In genomic region chr17:15699413-15699924, GRCh38 we compare ENCODE assay signal across 8 cellular contexts. TPM values are rescaled to one million over a fixed set of nuclear protein-coding genes. Genes with fewer than 3 reads are reported as not detected.
DNase-seq lines count a peak whose midpoint lies in the region; ATAC-seq and TF ChIP-seq lines count a peak whose summit lies in the region.
"Not testable (repeated sequence)": the region's sequence is repeated elsewhere in the genome, so short reads cannot be mapped to it uniquely, and the experiment has no call there.

Gene ZNF286A, plus strand, starts transcription at chr17:15699752. Its CDS starts 578 bp downstream, at chr17:15700330.

- not testable (repeated sequence) for TF ChIP-seq CTCF in Loucy (conservative IDR thresholded peaks at IDR 0.05; ENCODE audit: low read length); RWPE2 (IDR thresholded peaks at IDR 0.05; ENCODE audit: poor library complexity, severe bottlenecking); fibroblast of mammary gland (conservative IDR thresholded peaks at IDR 0.05; ENCODE audit: control insufficient read depth, insufficient read depth, low read depth, low read length)

- H3F3A ChIP-seq in Loucy (ENCODE audit: low read depth), result not testable (repeated sequence)

- not testable (repeated sequence) for H3K9me3 ChIP-seq in Loucy (ENCODE audit: insufficient read depth, low read depth, low read length); RWPE2 (ENCODE audit: severe bottlenecking)

- peak within 1 kb of the TSS; percentile 96 for H3K4me3 Mint-ChIP-seq in activated T-helper 17 cell treated with anti-CD3 and anti-CD28 coated beads, Interleukin-2, amount 50 U/mL, for 72 hours
- peak within 1 kb of the TSS; percentile 92 to 100 (median 98) for H3K4me3 Mint-ChIP-seq in naive thymus-derived CD8-positive, alpha-beta T cell
- peak within 1 kb of the TSS; percentile 83 to 84 for H3K4me3 Mint-ChIP-seq in stimulated activated naive B cell treated with anti-CD40 and anti-IgM and Interleukin-4, amounts not matched to agents 10 μg/mL and 1 μg/mL and 100 μg/mL, for 72 hours

- peak within 1 kb of the TSS; percentile 51 for H3K4me2 ChIP-seq in Loucy (ENCODE audit: low read depth, low read length, poor library complexity, severe bottlenecking)

- DNase-seq in ELR (ENCODE audit: low read depth) (peak; percentile 100), H7 (peak; percentile 95), RWPE2 (ENCODE audit: low spot score) (peak; percentile 100), fibroblast of mammary gland (ENCODE audit: low read depth) (peak; percentile 98)
- DNase-seq in naive thymus-derived CD8-positive, alpha-beta T cell, result peak; percentile 77 to 96 (median 89)
- peak; percentile 98 for DNase-seq in stimulated activated naive B cell treated with anti-CD40 and anti-IgM and Interleukin-4, amounts not matched to agents 10 μg/mL and 1 μg/mL and 100 μg/mL, for 72 hours

- peak within 1 kb of the TSS; percentile 48 for H3K9ac ChIP-seq in Loucy (ENCODE audit: low read depth, low read length, poor library complexity, severe bottlenecking)

- POLR2A ChIA-PET in naive thymus-derived CD8-positive, alpha-beta T cell (lab: Charles Lee), result interaction anchor here (0.6 kb wide), 1 partner anchor 21 kb away, joined by 3 read pairs; no protein-coding TSS in a partner anchor

- not testable (repeated sequence) for H3K9me2 ChIP-seq in Loucy (replicated peaks; ENCODE audit: low read depth, low read length)

- not testable (repeated sequence) for H4K20me1 ChIP-seq in Loucy (ENCODE audit: insufficient read depth, low read length, poor library complexity, severe bottlenecking)

- H3K36me3 Mint-ChIP-seq in activated T-helper 17 cell treated with anti-CD3 and anti-CD28 coated beads, Interleukin-2, amount 50 U/mL, for 72 hours (ENCODE audit: low read depth), result peaks cover 28% of the 10 kb centered on the region
- peaks cover 0 to 17% (median 8%) of the 10 kb centered on the region in 3 donors for H3K36me3 Mint-ChIP-seq in naive thymus-derived CD8-positive, alpha-beta T cell
- H3K36me3 Mint-ChIP-seq in stimulated activated naive B cell treated with anti-CD40 and anti-IgM and Interleukin-4, amounts not matched to agents 10 μg/mL and 1 μg/mL and 100 μg/mL, for 72 hours, result peaks cover 5 to 10% of the 10 kb centered on the region in 2 donors

- H3K9me3 Mint-ChIP-seq in activated T-helper 17 cell treated with anti-CD3 and anti-CD28 coated beads, Interleukin-2, amount 50 U/mL, for 72 hours; naive thymus-derived CD8-positive, alpha-beta T cell; stimulated activated naive B cell treated with anti-CD40 and anti-IgM and Interleukin-4, amounts not matched to agents 10 μg/mL and 1 μg/mL and 100 μg/mL, for 72 hours: not testable (repeated sequence)

- not testable (repeated sequence) for H3K27ac ChIP-seq in RWPE2 (ENCODE audit: poor library complexity, severe bottlenecking)

- H3K27me3 ChIP-seq in H7 (ENCODE audit: control insufficient read depth, insufficient read depth, low read length); Loucy (ENCODE audit: insufficient read depth, low read length, poor library complexity, severe bottlenecking); RWPE2 (ENCODE audit: insufficient read depth, poor library complexity, severe bottlenecking): not testable (repeated sequence)

- not testable (repeated sequence) for H3K4me1 Mint-ChIP-seq in activated T-helper 17 cell treated with anti-CD3 and anti-CD28 coated beads, Interleukin-2, amount 50 U/mL, for 72 hours; stimulated activated naive B cell treated with anti-CD40 and anti-IgM and Interleukin-4, amounts not matched to agents 10 μg/mL and 1 μg/mL and 100 μg/mL, for 72 hours
- H3K4me1 Mint-ChIP-seq in naive thymus-derived CD8-positive, alpha-beta T cell, result peaks cover 6 to 15% (median 11%) of the 10 kb centered on the region in 4 donors

- not testable (repeated sequence) for H3K79me2 ChIP-seq in Loucy (ENCODE audit: insufficient read depth, low read length)

- H3K4me3 ChIP-seq in H7 (ENCODE audit: insufficient read depth, low read depth, low read length) (peak within 1 kb of the TSS; percentile 56), Loucy (ENCODE audit: low read length, poor library complexity, severe bottlenecking) (peak within 1 kb of the TSS; percentile 70), RWPE2 (ENCODE audit: severe bottlenecking) (peak within 1 kb of the TSS; percentile 30), fibroblast of mammary gland (ENCODE audit: control insufficient read depth, low read depth, low read length) (peak within 1 kb of the TSS; percentile 48)

- peak; percentile 99 for ATAC-seq in RWPE2 (ENCODE audit: low read depth)
- ATAC-seq in activated T-helper 17 cell treated with anti-CD3 and anti-CD28 coated beads, Interleukin-2, amount 50 U/mL, for 72 hours (replicated peaks), result peak; percentile 98
- peak; percentile 94 to 95 for ATAC-seq in naive thymus-derived CD8-positive, alpha-beta T cell
- peak; percentile 97 for ATAC-seq in stimulated activated naive B cell treated with anti-CD40 and anti-IgM and Interleukin-4, amounts not matched to agents 10 μg/mL and 1 μg/mL and 100 μg/mL, for 72 hours (replicated peaks)

- not testable (repeated sequence) for H3K36me3 ChIP-seq in H7 (replicated peaks; ENCODE audit: control insufficient read depth, insufficient read depth, low read length); Loucy (ENCODE audit: insufficient read depth, low read length); RWPE2 (ENCODE audit: low read depth)

- peak within 1 kb of the TSS; percentile 87 for H2AFZ ChIP-seq in Loucy (ENCODE audit: low read length)

- not testable (repeated sequence) for H3K27me3 Mint-ChIP-seq in activated T-helper 17 cell treated with anti-CD3 and anti-CD28 coated beads, Interleukin-2, amount 50 U/mL, for 72 hours; naive thymus-derived CD8-positive, alpha-beta T cell; stimulated activated naive B cell treated with anti-CD40 and anti-IgM and Interleukin-4, amounts not matched to agents 10 μg/mL and 1 μg/mL and 100 μg/mL, for 72 hours

- H3K4me1 ChIP-seq in Loucy (ENCODE audit: insufficient read depth, low read length, poor library complexity, severe bottlenecking); RWPE2 (ENCODE audit: insufficient read depth, poor library complexity, severe bottlenecking): not testable (repeated sequence)

- H3K27ac Mint-ChIP-seq in activated T-helper 17 cell treated with anti-CD3 and anti-CD28 coated beads, Interleukin-2, amount 50 U/mL, for 72 hours, result peak within 1 kb of the TSS; percentile 96
- peak within 1 kb of the TSS; percentile 94 to 98 (median 96) for H3K27ac Mint-ChIP-seq in naive thymus-derived CD8-positive, alpha-beta T cell
- H3K27ac Mint-ChIP-seq in stimulated activated naive B cell treated with anti-CD40 and anti-IgM and Interleukin-4, amounts not matched to agents 10 μg/mL and 1 μg/mL and 100 μg/mL, for 72 hours, result peak within 1 kb of the TSS; percentile 87

RNA-seq across cellular contexts. Expression of gene ZNF286A, which starts in this region (rescaled TPM):
- 49.9 and 58.9 TPM in 2 replicates for total RNA-seq in H7 (2014; rRNA removed; shearing (Covaris generic))
- total RNA-seq in activated T-helper 17 cell treated with anti-CD3 and anti-CD28 coated beads, Interleukin-2, amount 50 U/mL, for 72 hours, result 10 to 100 TPM; 22.3 to 35.8 TPM
- 10 to 100 TPM; 27.5 to 32.3 TPM for total RNA-seq in naive thymus-derived CD8-positive, alpha-beta T cell
- polyA plus RNA-seq in naive thymus-derived CD8-positive, alpha-beta T cell, result 10 to 100 TPM; 13.8 to 22.0 (median 16.8) TPM
